ENCODE assay signal across 19 cellular contexts in genomic region chr10:21944727-21945386, GRCh38.
"Had no signal": no experiment of that assay in that cellular context is flagged by ENCODE, and none has a peak within 500 bp of the region (broad histone marks: within the 10 kb centered on the region; RNA-seq: fewer than 3 reads in every experiment).

No MANE protein-coding gene starts in this region.

- H3K4me1 ChIP-seq: foreskin keratinocyte, neural progenitor cell had no signal

- H3K4me3 Mint-ChIP-seq: activated CD4-positive, alpha-beta memory T cell treated with anti-CD3 and anti-CD28 coated beads, Interleukin-2, amount 10 ng/mL, durations not matched to agents 7 days and 5 days; activated T-helper 17 cell treated with anti-CD3 and anti-CD28 coated beads, Interleukin-2, amount 50 U/mL, for 72 hours; neural progenitor cell; stimulated activated effector memory CD8-positive, alpha-beta T cell treated with anti-CD3 and anti-CD28 coated beads, Interleukin-12 subunit alpha, Interleukin-12 subunit beta, amount 100 ng/mL, for 72 hours had no signal

- H3K4me2 ChIP-seq: hepatocyte, neural progenitor cell had no signal

- H3K4me3 ChIP-seq: esophagus squamous epithelium, hepatocyte, neural progenitor cell, skin epidermis, stomach had no signal

- H3K27ac Mint-ChIP-seq: activated CD4-positive, alpha-beta memory T cell treated with anti-CD3 and anti-CD28 coated beads, Interleukin-2, amount 10 ng/mL, durations not matched to agents 7 days and 5 days; activated T-helper 17 cell treated with anti-CD3 and anti-CD28 coated beads, Interleukin-2, amount 50 U/mL, for 72 hours; neural progenitor cell; progenitor cell of endocrine pancreas; stimulated activated effector memory CD8-positive, alpha-beta T cell treated with anti-CD3 and anti-CD28 coated beads, Interleukin-12 subunit alpha, Interleukin-12 subunit beta, amount 100 ng/mL, for 72 hours had no signal

- H3K27me3 ChIP-seq: brain microvascular endothelial cell, esophagus squamous epithelium, foreskin keratinocyte, hepatocyte, neural progenitor cell, stomach had no signal

- H3K4me1 Mint-ChIP-seq: activated CD4-positive, alpha-beta memory T cell treated with anti-CD3 and anti-CD28 coated beads, Interleukin-2, amount 10 ng/mL, durations not matched to agents 7 days and 5 days had no signal

- ATAC-seq: activated T-helper 17 cell treated with anti-CD3 and anti-CD28 coated beads, Interleukin-2, amount 50 U/mL, for 72 hours; foreskin keratinocyte; stimulated activated effector memory CD8-positive, alpha-beta T cell treated with anti-CD3 and anti-CD28 coated beads, Interleukin-12 subunit alpha, Interleukin-12 subunit beta, amount 100 ng/mL, for 72 hours had no signal

- H3K36me3 Mint-ChIP-seq: naive B cell; stimulated activated effector memory CD8-positive, alpha-beta T cell treated with anti-CD3 and anti-CD28 coated beads, Interleukin-12 subunit alpha, Interleukin-12 subunit beta, amount 100 ng/mL, for 72 hours had no signal

- DNase-seq: activated CD4-positive, alpha-beta memory T cell treated with anti-CD3 and anti-CD28 coated beads, Interleukin-2, amount 10 ng/mL, durations not matched to agents 7 days and 5 days; activated CD4-positive, alpha-beta T cell treated with anti-CD3 and anti-CD28 coated beads for 48 hours; activated CD4-positive, CD25-positive, alpha-beta regulatory T cell; activated naive CD4-positive, alpha-beta T cell treated with Interleukin-2 at 50 U/mL for 16 hours; activated T-cell treated with anti-CD3 and anti-CD28 coated beads, Interleukin-2, amount 50 U/mL, for 1 hour; anterior cingulate cortex; brain microvascular endothelial cell; effector memory CD4-positive, alpha-beta T cell; esophagus squamous epithelium; foreskin keratinocyte; naive B cell; stomach; T-helper 9 cell had no signal

- H3K36me3 ChIP-seq: brain microvascular endothelial cell, esophagus squamous epithelium, neural progenitor cell, stomach had no signal

- H3K27me3 Mint-ChIP-seq: activated CD4-positive, alpha-beta memory T cell treated with anti-CD3 and anti-CD28 coated beads, Interleukin-2, amount 10 ng/mL, durations not matched to agents 7 days and 5 days; activated T-helper 17 cell treated with anti-CD3 and anti-CD28 coated beads, Interleukin-2, amount 50 U/mL, for 72 hours; naive B cell; progenitor cell of endocrine pancreas had no signal

- H3K27ac ChIP-seq: brain microvascular endothelial cell, esophagus squamous epithelium, foreskin keratinocyte, hepatocyte, neural progenitor cell, skin epidermis, stomach had no signal

- H3K9me3 Mint-ChIP-seq: activated CD4-positive, alpha-beta memory T cell treated with anti-CD3 and anti-CD28 coated beads, Interleukin-2, amount 10 ng/mL, durations not matched to agents 7 days and 5 days; activated T-helper 17 cell treated with anti-CD3 and anti-CD28 coated beads, Interleukin-2, amount 50 U/mL, for 72 hours; naive B cell; stimulated activated effector memory CD8-positive, alpha-beta T cell treated with anti-CD3 and anti-CD28 coated beads, Interleukin-12 subunit alpha, Interleukin-12 subunit beta, amount 100 ng/mL, for 72 hours had no signal

- H3K9ac ChIP-seq: neural progenitor cell had no signal

- H3K9me3 ChIP-seq: esophagus squamous epithelium, stomach had no signal
